28 cellular contexts compared by ENCODE assay signal in the genomic region with DNA sequence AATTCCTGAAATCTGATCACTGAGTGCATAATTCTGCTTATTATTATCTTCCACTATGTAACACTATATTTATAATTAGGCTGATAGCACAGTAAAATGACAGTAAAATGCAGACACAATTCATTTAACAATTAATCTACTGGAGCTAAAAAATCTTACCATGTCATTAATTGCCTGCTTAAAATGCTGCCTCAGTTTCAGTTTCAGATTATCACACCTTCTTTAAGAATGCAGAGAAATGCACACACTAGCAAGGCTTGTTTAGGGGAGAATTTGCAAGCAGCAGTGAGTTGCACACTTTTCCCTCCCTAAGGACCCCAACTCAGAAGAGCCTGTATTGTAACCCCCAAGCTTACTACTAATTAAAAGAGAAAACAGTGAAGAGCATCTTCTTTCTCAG.
"Had no signal": no experiment of that assay in that cellular context is flagged by ENCODE, and none has a peak within 500 bp of the region (broad histone marks: within the 10 kb centered on the region; RNA-seq: fewer than 3 reads in every experiment).

No MANE protein-coding gene starts in this region.

- H2AFZ ChIP-seq: hepatocyte had no signal

- H3K4me3 ChIP-seq: colonic mucosa, gastroesophageal sphincter, hepatocyte, skin epidermis, stomach, thyroid gland, upper lobe of right lung had no signal

- DNase-seq: activated CD4-positive, alpha-beta T cell treated with anti-CD3 and anti-CD28 coated beads for 4 hours; activated CD4-positive, alpha-beta T cell treated with anti-CD3 and anti-CD28 coated beads, Interleukin-2, amount 50 U/mL, for 4 hours; activated CD8-positive, alpha-beta memory T cell treated with anti-CD3 and anti-CD28 coated beads, Interleukin-2, amount 50 U/mL, for 4 hours; activated gamma-delta T cell treated with Interleukin-2 at 50 U/mL for 16 hours; activated naive CD4-positive, alpha-beta T cell treated with anti-CD3 and anti-CD28 coated beads, Interleukin-2, amount 50 U/mL, for 16 hours; activated T-cell treated with anti-CD3 and anti-CD28 coated beads, Interleukin-2, amount 50 U/mL, for 24 hours; cerebellar nuclear complex; colonic mucosa; left cardiac atrium; left ventricle myocardium superior; stimulated activated CD4-positive, alpha-beta T cell treated with anti-CD3 and anti-CD28 coated beads, Interleukin-4, amount 100 ng/mL, for 24 hours; stomach; T-helper 1 cell; thyroid gland; upper lobe of right lung had no signal

- H3K79me2 ChIP-seq: hepatocyte had no signal

- ATAC-seq: activated T-helper 17 cell treated with anti-CD3 and anti-CD28 coated beads, Interleukin-2, amount 50 U/mL, for 72 hours; gastroesophageal sphincter; left cardiac atrium; left ventricle myocardium superior; sciatic nerve; stimulated activated effector memory CD8-positive, alpha-beta T cell treated with anti-CD3 and anti-CD28 coated beads, Interleukin-12 subunit alpha, Interleukin-12 subunit beta, amount 100 ng/mL, for 72 hours; upper lobe of right lung had no signal

- H3K9me3 Mint-ChIP-seq: activated T-cell treated with anti-CD3 and anti-CD28 coated beads, Interleukin-2, amount 50 U/mL, for 24 hours; activated T-helper 17 cell treated with anti-CD3 and anti-CD28 coated beads, Interleukin-2, amount 50 U/mL, for 72 hours; nephron; stimulated activated effector memory CD8-positive, alpha-beta T cell treated with anti-CD3 and anti-CD28 coated beads, Interleukin-12 subunit alpha, Interleukin-12 subunit beta, amount 100 ng/mL, for 72 hours; T-helper 2 cell treated with Interferon-gamma antibody and Interleukin-4, amounts not matched to agents 5 μg/mL and 100 μg/mL, for 36 hours had no signal

- H3K9me3 ChIP-seq: colonic mucosa, gastroesophageal sphincter, neutrophil, stomach, thyroid gland, upper lobe of right lung had no signal

- H3K27ac ChIP-seq: colonic mucosa, gastroesophageal sphincter, hepatocyte, neutrophil, skin epidermis, stomach, thyroid gland, upper lobe of right lung had no signal

- FAIRE-seq: bronchial epithelial cell, endothelial cell of umbilical vein, keratinocyte had no signal

- H3K4me3 Mint-ChIP-seq: activated T-cell treated with anti-CD3 and anti-CD28 coated beads, Interleukin-2, amount 50 U/mL, for 24 hours; activated T-helper 17 cell treated with anti-CD3 and anti-CD28 coated beads, Interleukin-2, amount 50 U/mL, for 72 hours; nephron; stimulated activated effector memory CD8-positive, alpha-beta T cell treated with anti-CD3 and anti-CD28 coated beads, Interleukin-12 subunit alpha, Interleukin-12 subunit beta, amount 100 ng/mL, for 72 hours; T-helper 2 cell treated with Interferon-gamma antibody and Interleukin-4, amounts not matched to agents 5 μg/mL and 100 μg/mL, for 36 hours had no signal

- H3K4me1 ChIP-seq: colonic mucosa, gastroesophageal sphincter, stomach, thyroid gland had no signal

- H3K4me1 Mint-ChIP-seq: stimulated activated effector memory CD8-positive, alpha-beta T cell treated with anti-CD3 and anti-CD28 coated beads, Interleukin-12 subunit alpha, Interleukin-12 subunit beta, amount 100 ng/mL, for 72 hours had no signal

- H3K36me3 ChIP-seq: colonic mucosa, thyroid gland, upper lobe of right lung had no signal

- H3K27me3 Mint-ChIP-seq: activated T-cell treated with anti-CD3 and anti-CD28 coated beads, Interleukin-2, amount 50 U/mL, for 24 hours; activated T-helper 17 cell treated with anti-CD3 and anti-CD28 coated beads, Interleukin-2, amount 50 U/mL, for 72 hours; progenitor cell of endocrine pancreas had no signal

- H3K27ac Mint-ChIP-seq: activated T-cell treated with anti-CD3 and anti-CD28 coated beads, Interleukin-2, amount 50 U/mL, for 24 hours; activated T-helper 17 cell treated with anti-CD3 and anti-CD28 coated beads, Interleukin-2, amount 50 U/mL, for 72 hours; nephron; progenitor cell of endocrine pancreas; stimulated activated effector memory CD8-positive, alpha-beta T cell treated with anti-CD3 and anti-CD28 coated beads, Interleukin-12 subunit alpha, Interleukin-12 subunit beta, amount 100 ng/mL, for 72 hours; T-helper 2 cell treated with Interferon-gamma antibody and Interleukin-4, amounts not matched to agents 5 μg/mL and 100 μg/mL, for 36 hours had no signal

- H3K27me3 ChIP-seq: colonic mucosa, gastroesophageal sphincter, hepatocyte, neutrophil, stomach, thyroid gland, upper lobe of right lung had no signal

- H3K4me2 ChIP-seq: hepatocyte had no signal
